Comparison of ENCODE assay signal across 10 cellular contexts in the genomic region with DNA sequence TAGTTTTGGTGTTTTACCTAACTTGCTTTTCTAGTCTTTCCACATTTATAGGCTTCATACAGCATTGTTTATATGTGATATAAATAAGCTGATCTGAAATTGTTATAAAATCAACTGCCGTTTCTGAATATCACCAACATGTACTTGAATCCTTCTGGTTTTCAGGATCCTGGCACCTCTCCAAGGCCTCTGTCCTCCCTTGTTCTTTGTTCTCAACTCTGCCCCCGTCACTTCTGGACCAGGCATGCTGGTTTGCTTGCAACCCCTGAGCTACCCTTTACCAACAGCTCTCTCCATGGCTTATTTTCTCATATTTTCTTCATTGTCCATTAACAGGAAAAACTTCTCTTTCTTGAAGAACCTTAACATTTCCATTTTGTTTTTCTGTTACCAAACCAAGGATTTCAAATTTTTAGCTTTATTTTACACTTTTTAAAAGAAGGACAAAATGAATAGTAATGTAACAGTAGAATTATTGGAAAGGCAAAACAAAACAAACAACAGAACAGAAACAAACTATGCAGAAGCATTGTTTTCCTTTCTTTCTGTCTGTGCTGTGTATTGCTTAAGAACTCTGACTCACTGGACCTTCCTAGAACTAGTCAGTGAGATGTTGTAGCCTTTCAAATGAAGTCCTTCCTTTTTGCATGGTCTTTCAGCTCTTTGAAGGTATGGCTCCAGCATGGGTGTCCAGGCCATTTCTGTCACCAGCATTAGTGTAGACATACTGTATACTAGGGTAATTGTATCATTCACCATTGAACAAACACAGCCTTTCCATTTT.
A peak's percentile ranks its signal among the peaks of the same experiment; 100 is the strongest.
DNase-seq lines count a peak whose midpoint lies in the region; ATAC-seq and TF ChIP-seq lines count a peak whose summit lies in the region.
"Had no signal": no experiment of that assay in that cellular context is flagged by ENCODE, and none has a peak within 500 bp of the region (broad histone marks: within the 10 kb centered on the region; RNA-seq: fewer than 3 reads in every experiment).

No MANE protein-coding gene starts in this region.

- H3K27me3 Mint-ChIP-seq in stimulated activated naive B cell treated with anti-CD40 and anti-IgM and Interleukin-4, amounts not matched to agents 10 μg/mL and 1 μg/mL and 100 μg/mL, for 72 hours, result no peaks in the 10 kb centered on the region

- peaks cover 0 to 1% of the 10 kb centered on the region in 2 donors for H3K9me3 Mint-ChIP-seq in stimulated activated naive B cell treated with anti-CD40 and anti-IgM and Interleukin-4, amounts not matched to agents 10 μg/mL and 1 μg/mL and 100 μg/mL, for 72 hours

- peak overlapping the region; percentile 44 to 68 for H3K4me3 Mint-ChIP-seq in stimulated activated naive B cell treated with anti-CD40 and anti-IgM and Interleukin-4, amounts not matched to agents 10 μg/mL and 1 μg/mL and 100 μg/mL, for 72 hours

- peaks cover 36 to 66% of the 10 kb centered on the region in 2 donors for H3K36me3 Mint-ChIP-seq in stimulated activated naive B cell treated with anti-CD40 and anti-IgM and Interleukin-4, amounts not matched to agents 10 μg/mL and 1 μg/mL and 100 μg/mL, for 72 hours

- peak; percentile 68 to 79 for ATAC-seq in stimulated activated naive B cell treated with anti-CD40 and anti-IgM and Interleukin-4, amounts not matched to agents 10 μg/mL and 1 μg/mL and 100 μg/mL, for 72 hours (replicated peaks)
- ATAC-seq in HG03442 (IDR thresholded peaks at IDR 0.05; ENCODE audit: unreplicated experiment) (no peak), GM21360 (IDR thresholded peaks at IDR 0.05; ENCODE audit: unreplicated experiment) (no peak)

- H3K4me3 ChIP-seq in fibroblast of mammary gland (ENCODE audit: control insufficient read depth, low read depth, low read length), result no peak overlapping the region
- H3K4me3 ChIP-seq: ovary had no signal

- no peak for TF ChIP-seq CTCF in fibroblast of mammary gland (conservative IDR thresholded peaks at IDR 0.05; ENCODE audit: control insufficient read depth, insufficient read depth, low read depth, low read length)

- peak in 2 of 3 experiments; percentile 18 to 71 for DNase-seq in NCI-H1417 (lab: John Stamatoyannopoulos, UW)
- DNase-seq in NCI-H1417 treated with DMSO at 0.1 percent for 48 hours (lab: John Stamatoyannopoulos, UW), result no peak
- DNase-seq in NCI-H510A treated with DMSO at 0.1 percent for 48 hours (lab: John Stamatoyannopoulos, UW), result peak; percentile 22
- DNase-seq in fibroblast of mammary gland (ENCODE audit: low read depth), result peak; percentile 75
- no peak for DNase-seq in stimulated activated naive B cell treated with anti-CD40 and anti-IgM and Interleukin-4, amounts not matched to agents 10 μg/mL and 1 μg/mL and 100 μg/mL, for 72 hours
- DNase-seq in cortex of kidney (lab: John Stamatoyannopoulos, UW), result no peak
- DNase-seq: cerebellar nuclear complex, ovary had no signal

- H3K27ac Mint-ChIP-seq in stimulated activated naive B cell treated with anti-CD40 and anti-IgM and Interleukin-4, amounts not matched to agents 10 μg/mL and 1 μg/mL and 100 μg/mL, for 72 hours, result peak overlapping the region; percentile 78

- peaks cover 43 to 74% of the 10 kb centered on the region in 2 donors for H3K4me1 Mint-ChIP-seq in stimulated activated naive B cell treated with anti-CD40 and anti-IgM and Interleukin-4, amounts not matched to agents 10 μg/mL and 1 μg/mL and 100 μg/mL, for 72 hours

Comparison
In these comparisons a context has a peak if more than half of its experiments do, and no peak if none do; other contexts are left out.
1. DNase-seq: peak in NCI-H1417 (2 of 3), NCI-H510A treated with DMSO at 0.1 percent for 48 hours (single experiment) and fibroblast of mammary gland (single experiment); none in NCI-H1417 treated with DMSO at 0.1 percent for 48 hours (single experiment), stimulated activated naive B cell treated with anti-CD40 and anti-IgM and Interleukin-4, amounts not matched to agents 10 μg/mL and 1 μg/mL and 100 μg/mL, for 72 hours (single experiment) and cortex of kidney (single experiment).
2. ATAC-seq: peak in stimulated activated naive B cell treated with anti-CD40 and anti-IgM and Interleukin-4, amounts not matched to agents 10 μg/mL and 1 μg/mL and 100 μg/mL, for 72 hours (2 of 2); none in HG03442 (single experiment) and GM21360 (single experiment).